ENCODE assay signal across 1 cellular context in the genomic region with DNA sequence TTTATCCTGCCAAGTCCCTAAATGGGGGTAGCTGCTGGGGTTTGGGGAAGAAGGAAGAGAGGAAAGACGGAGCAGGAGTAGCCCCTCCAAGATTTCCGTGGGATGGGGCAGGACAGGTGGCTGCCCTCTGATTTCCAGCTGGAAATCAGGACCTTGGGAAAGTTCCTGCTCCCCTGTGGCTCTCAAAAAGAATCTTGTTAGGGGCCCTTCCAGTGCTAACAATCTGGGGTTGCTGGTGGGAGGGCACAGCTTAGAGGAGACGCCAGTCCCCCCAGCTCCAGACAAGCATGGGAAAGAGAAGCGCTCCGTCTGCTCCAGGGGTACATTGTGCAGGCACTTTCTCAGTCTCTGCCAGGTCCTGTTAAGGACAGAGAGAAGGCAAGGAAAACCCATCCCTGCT.
TF ChIP-seq lines count a peak whose summit lies in the region.

No MANE protein-coding gene starts in this region.

TF ChIP-seq in HCT116, 20 proteins besides CTCF, POLR2A, EP300 and RAD21:
- TF ChIP-seq, protein P1, sequence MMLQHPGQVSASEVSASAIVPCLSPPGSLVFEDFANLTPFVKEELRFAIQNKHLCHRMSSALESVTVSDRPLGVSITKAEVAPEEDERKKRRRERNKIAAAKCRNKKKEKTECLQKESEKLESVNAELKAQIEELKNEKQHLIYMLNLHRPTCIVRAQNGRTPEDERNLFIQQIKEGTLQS (IDR thresholded peaks at IDR 0.05): no peak
- TF ChIP-seq, protein P2, sequence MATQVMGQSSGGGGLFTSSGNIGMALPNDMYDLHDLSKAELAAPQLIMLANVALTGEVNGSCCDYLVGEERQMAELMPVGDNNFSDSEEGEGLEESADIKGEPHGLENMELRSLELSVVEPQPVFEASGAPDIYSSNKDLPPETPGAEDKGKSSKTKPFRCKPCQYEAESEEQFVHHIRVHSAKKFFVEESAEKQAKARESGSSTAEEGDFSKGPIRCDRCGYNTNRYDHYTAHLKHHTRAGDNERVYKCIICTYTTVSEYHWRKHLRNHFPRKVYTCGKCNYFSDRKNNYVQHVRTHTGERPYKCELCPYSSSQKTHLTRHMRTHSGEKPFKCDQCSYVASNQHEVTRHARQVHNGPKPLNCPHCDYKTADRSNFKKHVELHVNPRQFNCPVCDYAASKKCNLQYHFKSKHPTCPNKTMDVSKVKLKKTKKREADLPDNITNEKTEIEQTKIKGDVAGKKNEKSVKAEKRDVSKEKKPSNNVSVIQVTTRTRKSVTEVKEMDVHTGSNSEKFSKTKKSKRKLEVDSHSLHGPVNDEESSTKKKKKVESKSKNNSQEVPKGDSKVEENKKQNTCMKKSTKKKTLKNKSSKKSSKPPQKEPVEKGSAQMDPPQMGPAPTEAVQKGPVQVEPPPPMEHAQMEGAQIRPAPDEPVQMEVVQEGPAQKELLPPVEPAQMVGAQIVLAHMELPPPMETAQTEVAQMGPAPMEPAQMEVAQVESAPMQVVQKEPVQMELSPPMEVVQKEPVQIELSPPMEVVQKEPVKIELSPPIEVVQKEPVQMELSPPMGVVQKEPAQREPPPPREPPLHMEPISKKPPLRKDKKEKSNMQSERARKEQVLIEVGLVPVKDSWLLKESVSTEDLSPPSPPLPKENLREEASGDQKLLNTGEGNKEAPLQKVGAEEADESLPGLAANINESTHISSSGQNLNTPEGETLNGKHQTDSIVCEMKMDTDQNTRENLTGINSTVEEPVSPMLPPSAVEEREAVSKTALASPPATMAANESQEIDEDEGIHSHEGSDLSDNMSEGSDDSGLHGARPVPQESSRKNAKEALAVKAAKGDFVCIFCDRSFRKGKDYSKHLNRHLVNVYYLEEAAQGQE (IDR thresholded peaks at IDR 0.05; ENCODE audit: low read depth): no peak
